21 cellular contexts compared by ENCODE assay signal in the genomic region with DNA sequence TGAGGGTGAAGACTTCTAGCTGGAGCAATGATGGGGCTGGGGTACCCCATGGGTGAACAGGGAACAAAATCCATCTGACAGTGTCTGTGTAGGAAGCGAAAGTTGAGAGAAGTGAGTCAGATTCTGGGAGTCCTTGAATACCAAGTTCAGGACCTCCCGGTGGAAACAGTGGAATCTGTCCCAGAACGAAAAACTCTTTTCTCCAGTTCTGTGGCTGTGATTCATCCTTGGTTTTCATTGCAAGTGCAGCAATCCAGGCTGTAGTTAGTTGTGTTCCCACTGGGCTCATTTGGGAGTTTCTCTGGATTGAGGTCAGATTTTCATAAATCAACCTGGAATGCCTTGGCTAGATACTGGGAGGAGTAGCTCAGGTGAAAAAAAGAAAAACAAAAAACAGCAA.
DNase-seq lines count a peak whose midpoint lies in the region; ATAC-seq and TF ChIP-seq lines count a peak whose summit lies in the region.
"Had no signal": no experiment of that assay in that cellular context is flagged by ENCODE, and none has a peak within 500 bp of the region (broad histone marks: within the 10 kb centered on the region; RNA-seq: fewer than 3 reads in every experiment).

No MANE protein-coding gene starts in this region.

- H3K36me3 ChIP-seq in SJSA1: no peaks in the 10 kb centered on the region
- H3K36me3 ChIP-seq: ascending aorta; BLaER1 treated with 17β-estradiol and CSF1 and Interleukin-3, amounts not matched to agents 10 nM and 100 nM; lower lobe of right lung; stomach; vagina had no signal

- H3K9me3 ChIP-seq in SJSA1 (replicated peaks): no peaks in the 10 kb centered on the region
- H3K9me3 ChIP-seq: ascending aorta; BLaER1 treated with 17β-estradiol and CSF1 and Interleukin-3, amounts not matched to agents 10 nM and 100 nM; lower lobe of right lung; stomach; vagina had no signal

- peak overlapping the region; percentile 27 for H3K27ac ChIP-seq in SJSA1
- H3K27ac ChIP-seq: ascending aorta; BLaER1 treated with 17β-estradiol and CSF1 and Interleukin-3, amounts not matched to agents 10 nM and 100 nM; lower lobe of right lung; stomach; vagina had no signal

- no peaks in the 10 kb centered on the region for H3K27me3 ChIP-seq in SJSA1 (replicated peaks)
- H3K27me3 ChIP-seq: ascending aorta, stomach, vagina had no signal

- ATAC-seq in HG02642 (IDR thresholded peaks at IDR 0.05; ENCODE audit: poor library complexity, unreplicated experiment): no peak
- ATAC-seq: activated CD8-positive, alpha-beta memory T cell treated with anti-CD3 and anti-CD28 coated beads, Interleukin-2, amount 10 ng/mL, durations not matched to agents 7 days and 5 days; lower lobe of right lung; natural killer cell; Panc1 had no signal

- peaks cover 17% of the 10 kb centered on the region for H3K4me1 ChIP-seq in SJSA1 (replicated peaks)
- H3K4me1 ChIP-seq: BLaER1 treated with 17β-estradiol and CSF1 and Interleukin-3, amounts not matched to agents 10 nM and 100 nM; lower lobe of right lung; stomach; vagina had no signal

- no peak for TF ChIP-seq CTCF in fibroblast of pulmonary artery (IDR thresholded peaks at IDR 0.05; ENCODE audit: low read length, missing control alignments)

- H3K4me3 ChIP-seq in SJSA1 (no peak overlapping the region), fibroblast of pulmonary artery (replicated peaks; ENCODE audit: low read depth, low read length) (no peak overlapping the region), skeletal muscle cell (ENCODE audit: low read depth, low read length) (no peak overlapping the region)
- H3K4me3 ChIP-seq: ascending aorta; BLaER1 treated with 17β-estradiol and CSF1 and Interleukin-3, amounts not matched to agents 10 nM and 100 nM; lower lobe of right lung; stomach; vagina had no signal

- DNase-seq in EL: peak; percentile 85
- DNase-seq in SJSA1 (ENCODE audit: low read depth in 1 of 2, low spot score in 2 of 2): peak in 1 of 2 experiments; percentile 42
- DNase-seq in fibroblast of pulmonary artery (ENCODE audit: low read depth): peak; percentile 74
- DNase-seq in skeletal muscle cell (ENCODE audit: low read depth): peak; percentile 57
- no peak for DNase-seq in activated CD4-positive, alpha-beta T cell treated with anti-CD3 and anti-CD28 coated beads for 4 hours
- no peak for DNase-seq in SK-N-DZ (ENCODE audit: low spot score)
- DNase-seq in D341Med (ENCODE audit: low spot score): no peak
- DNase-seq: activated B cell treated with CpG ODN at 0.5 μM for 24 hours; activated CD8-positive, alpha-beta memory T cell treated with anti-CD3 and anti-CD28 coated beads, Interleukin-2, amount 10 ng/mL, durations not matched to agents 7 days and 5 days; activated effector memory CD4-positive, alpha-beta T cell treated with anti-CD3 and anti-CD28 coated beads, Interleukin-2, amount 50 U/mL, for 16 hours; foreskin melanocyte; lower lobe of right lung; natural killer cell; NCI-H2029; NCI-H526 treated with DMSO at 0.1 percent for 48 hours; stomach had no signal

Comparison
In these comparisons a context has a peak if more than half of its experiments do, and no peak if none do; other contexts are left out.
1. DNase-seq: peak in EL (single experiment), fibroblast of pulmonary artery (single experiment) and skeletal muscle cell (single experiment); none in activated CD4-positive, alpha-beta T cell treated with anti-CD3 and anti-CD28 coated beads for 4 hours (0 of 2), SK-N-DZ (single experiment) and D341Med (single experiment).